9 cellular contexts compared by ENCODE assay signal in the genomic region with DNA sequence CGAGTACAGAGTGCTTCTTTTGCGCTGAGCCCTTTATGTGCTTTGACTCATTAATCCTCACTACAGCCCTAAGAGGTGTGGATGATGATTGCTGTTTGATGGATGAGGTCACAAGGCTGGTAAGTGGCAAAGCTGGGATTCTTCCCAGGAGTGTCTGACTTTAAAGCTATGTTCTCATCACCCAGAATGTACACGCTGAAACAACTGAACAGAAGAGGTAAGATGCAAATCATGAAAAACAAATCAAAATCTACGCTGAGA. TPM values are rescaled to one million over a fixed set of nuclear protein-coding genes. Genes with fewer than 3 reads are reported as not detected.
DNase-seq lines count a peak whose midpoint lies in the region; ATAC-seq and TF ChIP-seq lines count a peak whose summit lies in the region.
"Had no signal": no experiment of that assay in that cellular context is flagged by ENCODE, and none has a peak within 500 bp of the region (broad histone marks: within the 10 kb centered on the region; RNA-seq: fewer than 3 reads in every experiment).

No MANE protein-coding gene starts in this region.

- H4K20me1 ChIP-seq in fibroblast of lung (ENCODE audit: control insufficient read depth, extremely low read depth, insufficient read depth, low read length): no peaks in the 10 kb centered on the region
- no peaks in the 10 kb centered on the region for H4K20me1 ChIP-seq in smooth muscle cell (ENCODE audit: low read depth)
- H4K20me1 ChIP-seq: BLaER1 treated with 17β-estradiol and CSF1 and Interleukin-3, amounts not matched to agents 10 nM and 100 nM had no signal

- no peak for TF ChIP-seq POLR2A in thyroid gland (IDR thresholded peaks at IDR 0.05)

- DNase-seq in activated naive CD8-positive, alpha-beta T cell treated with anti-CD3 and anti-CD28 coated beads, Interleukin-2, amount 50 U/mL, for 24 hours: no peak
- DNase-seq in activated naive CD8-positive, alpha-beta T cell treated with anti-CD3 and anti-CD28 coated beads for 36 hours: no peak
- no peak for DNase-seq in NT2/D1 (ENCODE audit: low read depth, low spot score)
- peak in 1 of 2 donors; percentile 72 for DNase-seq in fibroblast of lung (ENCODE audit: low read depth in 2 of 2)
- no peak for DNase-seq in smooth muscle cell (lab: John Stamatoyannopoulos, UW; ENCODE audit: unreplicated experiment)
- no peak for DNase-seq in SW 1271 (lab: John Stamatoyannopoulos, UW)
- DNase-seq in thyroid gland: no peak
- DNase-seq in stimulated activated CD4-positive, alpha-beta T cell treated with anti-CD3 and anti-CD28 coated beads, Interleukin-12 subunit alpha, Interleukin-12 subunit beta, amount 100 ng/mL, for 4 hours: no peak

- H3K4me3 ChIP-seq in NT2/D1 (ENCODE audit: insufficient read length, low read depth) (no peak overlapping the region), fibroblast of lung (replicated peaks in 1 of 4; ENCODE audit: control extremely low read depth in 1 of 4, insufficient read depth in 1 of 4, low read depth in 3 of 4, low read length in 4 of 4) (no peak overlapping the region), smooth muscle cell (no peak overlapping the region), thyroid gland (replicated peaks in 1 of 3) (no peak overlapping the region)

- H3K36me3 ChIP-seq in NT2/D1 (ENCODE audit: insufficient read depth, insufficient read length, low read length) (no peaks in the 10 kb centered on the region), fibroblast of lung (ENCODE audit: control insufficient read depth, insufficient read depth, low read length) (no peaks in the 10 kb centered on the region), smooth muscle cell (ENCODE audit: low read depth) (no peaks in the 10 kb centered on the region), thyroid gland (no peaks in the 10 kb centered on the region)
- H3K36me3 ChIP-seq: BLaER1 treated with 17β-estradiol and CSF1 and Interleukin-3, amounts not matched to agents 10 nM and 100 nM had no signal

- H3K9ac ChIP-seq in NT2/D1 (ENCODE audit: insufficient read length, low read depth) (peak overlapping the region; percentile 3), fibroblast of lung (ENCODE audit: insufficient read depth, low read length) (no peak overlapping the region), smooth muscle cell (ENCODE audit: low read depth) (peak overlapping the region; percentile 67)

- peaks cover 2% of the 10 kb centered on the region for H3K79me2 ChIP-seq in fibroblast of lung (ENCODE audit: control insufficient read depth, insufficient read depth, low read length)
- H3K79me2 ChIP-seq in smooth muscle cell (ENCODE audit: low read depth): no peaks in the 10 kb centered on the region

- H3K27ac Mint-ChIP-seq in activated naive CD8-positive, alpha-beta T cell treated with anti-CD3 and anti-CD28 coated beads, Interleukin-2, amount 50 U/mL, for 24 hours: no peak overlapping the region
- no peak overlapping the region for H3K27ac Mint-ChIP-seq in activated naive CD8-positive, alpha-beta T cell treated with anti-CD3 and anti-CD28 coated beads for 36 hours

- ATAC-seq in activated naive CD8-positive, alpha-beta T cell treated with anti-CD3 and anti-CD28 coated beads, Interleukin-2, amount 50 U/mL, for 24 hours: no peak

- peaks cover 20% of the 10 kb centered on the region for H3F3A ChIP-seq in smooth muscle cell (ENCODE audit: low read depth)

- H3K9me3 Mint-ChIP-seq in activated naive CD8-positive, alpha-beta T cell treated with anti-CD3 and anti-CD28 coated beads, Interleukin-2, amount 50 U/mL, for 24 hours: no peaks in the 10 kb centered on the region
- H3K9me3 Mint-ChIP-seq in activated naive CD8-positive, alpha-beta T cell treated with anti-CD3 and anti-CD28 coated beads for 36 hours: no peaks in the 10 kb centered on the region

- H3K27me3 Mint-ChIP-seq in activated naive CD8-positive, alpha-beta T cell treated with anti-CD3 and anti-CD28 coated beads, Interleukin-2, amount 50 U/mL, for 24 hours: peaks cover 23% of the 10 kb centered on the region
- peaks cover 25% of the 10 kb centered on the region for H3K27me3 Mint-ChIP-seq in activated naive CD8-positive, alpha-beta T cell treated with anti-CD3 and anti-CD28 coated beads for 36 hours

- no peak overlapping the region for H3K27ac ChIP-seq in fibroblast of lung (ENCODE audit: insufficient read depth, low read length)
- peak overlapping the region; percentile 92 for H3K27ac ChIP-seq in smooth muscle cell (ENCODE audit: low read depth)
- no peak overlapping the region for H3K27ac ChIP-seq in thyroid gland
- H3K27ac ChIP-seq: BLaER1 treated with 17β-estradiol and CSF1 and Interleukin-3, amounts not matched to agents 10 nM and 100 nM had no signal

- H3K4me2 ChIP-seq in fibroblast of lung (ENCODE audit: extremely low read depth, insufficient read depth, low read length) (peak overlapping the region; percentile 94), smooth muscle cell (peak overlapping the region; percentile 91)

- H3K4me1 ChIP-seq in NT2/D1 (ENCODE audit: insufficient read depth, insufficient read length) (peaks cover 9% of the 10 kb centered on the region), fibroblast of lung (ENCODE audit: control insufficient read depth, extremely low read depth, insufficient read depth, low read length) (peaks cover 22% of the 10 kb centered on the region), smooth muscle cell (ENCODE audit: low read depth) (peaks cover 33% of the 10 kb centered on the region), thyroid gland (peaks cover 10 to 36% of the 10 kb centered on the region in 2 donors)

- peak overlapping the region; percentile 26 for H3K4me3 Mint-ChIP-seq in activated naive CD8-positive, alpha-beta T cell treated with anti-CD3 and anti-CD28 coated beads, Interleukin-2, amount 50 U/mL, for 24 hours
- no peak overlapping the region for H3K4me3 Mint-ChIP-seq in activated naive CD8-positive, alpha-beta T cell treated with anti-CD3 and anti-CD28 coated beads for 36 hours

- H3K4me1 Mint-ChIP-seq in activated naive CD8-positive, alpha-beta T cell treated with anti-CD3 and anti-CD28 coated beads, Interleukin-2, amount 50 U/mL, for 24 hours: peaks cover 42% of the 10 kb centered on the region
- peaks cover 37% of the 10 kb centered on the region for H3K4me1 Mint-ChIP-seq in activated naive CD8-positive, alpha-beta T cell treated with anti-CD3 and anti-CD28 coated beads for 36 hours

- no peaks in the 10 kb centered on the region for H3K36me3 Mint-ChIP-seq in activated naive CD8-positive, alpha-beta T cell treated with anti-CD3 and anti-CD28 coated beads, Interleukin-2, amount 50 U/mL, for 24 hours (ENCODE audit: low read depth)
- no peaks in the 10 kb centered on the region for H3K36me3 Mint-ChIP-seq in activated naive CD8-positive, alpha-beta T cell treated with anti-CD3 and anti-CD28 coated beads for 36 hours

- TF ChIP-seq CTCF in fibroblast of lung (conservative IDR thresholded peaks at IDR 0.05 in 1 of 2, IDR thresholded peaks at IDR 0.05 in 1 of 2; ENCODE audit: low read depth in 1 of 2, low read length in 2 of 2): no peak
- no peak for TF ChIP-seq CTCF in smooth muscle cell (IDR thresholded peaks at IDR 0.05; ENCODE audit: borderline replicate concordance, insufficient read depth, poor library complexity, severe bottlenecking)
- TF ChIP-seq CTCF in thyroid gland (IDR thresholded peaks at IDR 0.05): no peak

- peaks cover 14% of the 10 kb centered on the region for H3K27me3 ChIP-seq in NT2/D1 (ENCODE audit: insufficient read depth, insufficient read length)
- H3K27me3 ChIP-seq in fibroblast of lung (ENCODE audit: control insufficient read depth, insufficient read depth, low read length): no peaks in the 10 kb centered on the region
- H3K27me3 ChIP-seq in smooth muscle cell (ENCODE audit: low read depth): no peaks in the 10 kb centered on the region
- no peaks in the 10 kb centered on the region for H3K27me3 ChIP-seq in thyroid gland

- no peak overlapping the region for H2AFZ ChIP-seq in fibroblast of lung (ENCODE audit: low read length)
- H2AFZ ChIP-seq in smooth muscle cell (ENCODE audit: low read depth): peak overlapping the region; percentile 35

- intact Hi-C loops in thyroid gland (cut with DNase I): loop anchor here (2.0 kb wide), 1 partner anchor 71 kb away; no protein-coding TSS in a partner anchor

- 14% methylated on average over 4 of the region's 4 CpGs for WGBS in smooth muscle cell (ENCODE audit: low lambda C conversion rate)
- 63 to 71% methylated on average over 4 of the region's 4 CpGs for WGBS in thyroid gland, 2 donors

- 0 out of 2 replicates have a peak, but pooled peaks cover 4% of the 10 kb centered on the region for H3K9me3 ChIP-seq in NT2/D1 (ENCODE audit: insufficient read depth, low read length)
- H3K9me3 ChIP-seq in fibroblast of lung (ENCODE audit: control insufficient read depth, insufficient read depth, low read depth, low read length): no peaks in the 10 kb centered on the region
- no peaks in the 10 kb centered on the region for H3K9me3 ChIP-seq in smooth muscle cell (replicated peaks; ENCODE audit: low read depth)
- no peaks in the 10 kb centered on the region for H3K9me3 ChIP-seq in thyroid gland

RNA-seq across cellular contexts. Expression of a gene that starts 37.7 kb away (rescaled TPM):
- under 1 TPM in 1 of 2 experiments, not detected in 1; 0.12 TPM for total RNA-seq in activated naive CD8-positive, alpha-beta T cell treated with anti-CD3 and anti-CD28 coated beads for 36 hours
- 14.4 and 28.4 TPM in 2 replicates for total RNA-seq in fibroblast of lung
- 18.8 and 31.2 TPM in 2 replicates for polyA plus RNA-seq in fibroblast of lung
- polyA plus RNA-seq in fibroblast of lung (2012): 112 and 132 TPM in 2 replicates
- 267 and 318 TPM in 2 replicates for polyA minus RNA-seq in fibroblast of lung (ENCODE audit: low replicate concordance)
- total RNA-seq in smooth muscle cell: 49.1 and 63.3 TPM in 2 replicates
- 385 and 437 TPM in 2 replicates for polyA plus RNA-seq in smooth muscle cell
- total RNA-seq in thyroid gland: 1 to 10 TPM in 3 of 4 donors, under 1 TPM in 1; 0.88 to 3.1 (median 2.1) TPM
